18 cellular contexts compared by ENCODE assay signal in the genomic region with DNA sequence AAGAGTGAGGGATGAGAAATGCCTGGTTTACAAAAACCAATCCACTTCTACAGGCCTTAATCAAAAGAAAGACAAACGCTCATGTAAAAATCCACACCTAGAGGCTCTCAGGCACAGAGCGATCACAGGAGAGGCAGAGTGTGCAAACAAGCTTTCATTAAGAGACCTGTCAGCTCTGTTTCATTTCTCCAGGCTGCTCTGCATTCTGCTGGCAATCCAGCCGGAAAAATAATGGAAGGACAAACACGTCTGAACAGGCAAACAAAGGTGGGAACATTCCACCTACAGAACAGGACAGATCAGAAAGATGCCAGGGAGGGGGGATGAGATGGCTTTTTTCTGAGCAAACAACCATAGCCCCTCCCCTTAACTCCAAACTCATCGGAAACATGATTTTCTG. TPM values are rescaled to one million over a fixed set of nuclear protein-coding genes. Genes with fewer than 3 reads are reported as not detected.
DNase-seq lines count a peak whose midpoint lies in the region; ATAC-seq, FAIRE-seq and TF ChIP-seq lines count a peak whose summit lies in the region.
"Had no signal": no experiment of that assay in that cellular context is flagged by ENCODE, and none has a peak within 500 bp of the region (broad histone marks: within the 10 kb centered on the region; RNA-seq: fewer than 3 reads in every experiment).

No MANE protein-coding gene starts in this region.

- ATAC-seq in K562 (peak; percentile 28; the same call in 2 of the 3 replicates), left lung (peak; percentile 81)
- no peak for ATAC-seq in activated CD8-positive, alpha-beta memory T cell treated with anti-CD3 and anti-CD28 coated beads, Interleukin-2, amount 10 ng/mL, durations not matched to agents 7 days and 5 days
- ATAC-seq: activated T-cell treated with anti-CD3 and anti-CD28 coated beads, Interleukin-2, amount 50 U/mL, for 4 hours; stimulated activated effector memory CD8-positive, alpha-beta T cell treated with anti-CD3 and anti-CD28 coated beads, Interleukin-12 subunit alpha, Interleukin-12 subunit beta, amount 100 ng/mL, for 72 hours had no signal

- no peak for TF ChIP-seq EP300 in K562 (IDR thresholded peaks at IDR 0.05; ENCODE audit: low read length)

- H3K9me3 Mint-ChIP-seq in activated CD8-positive, alpha-beta memory T cell treated with anti-CD3 and anti-CD28 coated beads, Interleukin-2, amount 10 ng/mL, durations not matched to agents 7 days and 5 days (ENCODE audit: low read depth): no peaks in the 10 kb centered on the region
- H3K9me3 Mint-ChIP-seq: activated CD4-positive, alpha-beta memory T cell treated with anti-CD3 and anti-CD28 coated beads for 36 hours; activated naive CD4-positive, alpha-beta T cell treated with anti-CD3 and anti-CD28 coated beads, Interleukin-2, amount 50 U/mL, for 24 hours; activated T-cell treated with anti-CD3 and anti-CD28 coated beads, Interleukin-2, amount 50 U/mL, for 4 hours; neural crest cell had no signal

- peak overlapping the region; percentile 78; the same call in 1 of the 2 replicates for H2AFZ ChIP-seq in K562 (ENCODE audit: low read depth, low read length)

- intact Hi-C loops in K562 (cut with micrococcal nuclease) (no loop called here), left lung (cut with DNase I) (no loop called here), tibial artery (cut with DNase I; ENCODE audit: low total_unique reads) (loop anchor here (5.0 kb wide), 1 partner anchor 107 kb away; the partner anchor contains the start of gene CCDC149)

- H3K36me3 Mint-ChIP-seq in activated CD8-positive, alpha-beta memory T cell treated with anti-CD3 and anti-CD28 coated beads, Interleukin-2, amount 10 ng/mL, durations not matched to agents 7 days and 5 days: peaks cover 2% of the 10 kb centered on the region
- H3K36me3 Mint-ChIP-seq: activated CD4-positive, alpha-beta memory T cell treated with anti-CD3 and anti-CD28 coated beads for 36 hours; activated naive CD4-positive, alpha-beta T cell treated with anti-CD3 and anti-CD28 coated beads, Interleukin-2, amount 50 U/mL, for 24 hours; stimulated activated effector memory CD8-positive, alpha-beta T cell treated with anti-CD3 and anti-CD28 coated beads, Interleukin-12 subunit alpha, Interleukin-12 subunit beta, amount 100 ng/mL, for 72 hours had no signal

- in situ Hi-C loops in K562 (cut with MboI): no loop called here

- no peak overlapping the region for H3K27ac Mint-ChIP-seq in activated CD8-positive, alpha-beta memory T cell treated with anti-CD3 and anti-CD28 coated beads, Interleukin-2, amount 10 ng/mL, durations not matched to agents 7 days and 5 days
- H3K27ac Mint-ChIP-seq: activated CD4-positive, alpha-beta memory T cell treated with anti-CD3 and anti-CD28 coated beads for 36 hours; activated naive CD4-positive, alpha-beta T cell treated with anti-CD3 and anti-CD28 coated beads, Interleukin-2, amount 50 U/mL, for 24 hours; stimulated activated effector memory CD8-positive, alpha-beta T cell treated with anti-CD3 and anti-CD28 coated beads, Interleukin-12 subunit alpha, Interleukin-12 subunit beta, amount 100 ng/mL, for 72 hours had no signal

- WGBS in K562 (ENCODE audit: insufficient coverage, low coverage, missing lambda C conversion rate): 18% methylated on average over 4 of the region's 5 CpGs

- H3K4me3 ChIP-seq in K562 (no peak overlapping the region), left lung (no peak overlapping the region), tibial artery (no peak overlapping the region)

- TF ChIP-seq CTCF in K562 (IDR thresholded peaks at IDR 0.05 in 2 of 3, conservative IDR thresholded peaks at IDR 0.05 in 1 of 3; ENCODE audit: insufficient read depth in 2 of 3, low read depth in 1 of 3, low read length in 3 of 3) (no peak), left lung (IDR thresholded peaks at IDR 0.05) (no peak), tibial artery (IDR thresholded peaks at IDR 0.05) (no peak)

- BruUV-seq in K562 (replicated peaks; lab: Mats Ljungman, UMichigan): no TSS peak

- DNase-seq in COLO668 (lab: John Stamatoyannopoulos, UW; ENCODE audit: unreplicated experiment) (peak; percentile 14), NCI-H146 (lab: John Stamatoyannopoulos, UW) (peak; percentile 59), K562 (ENCODE audit: extremely low read depth in 1 of 4, low spot score in 3 of 4) (no peak), left lung (no peak), SHP77 treated with DMSO at 0.1 percent for 48 hours (lab: John Stamatoyannopoulos, UW) (no peak), tibial artery (no peak)
- no peak for DNase-seq in stimulated activated CD4-positive, alpha-beta T cell treated with anti-CD3 and anti-CD28 coated beads, Interleukin-15, amount 100 ng/mL, for 24 hours
- DNase-seq in activated CD8-positive, alpha-beta memory T cell treated with anti-CD3 and anti-CD28 coated beads, Interleukin-2, amount 10 ng/mL, durations not matched to agents 7 days and 5 days: no peak
- DNase-seq: activated CD4-positive, alpha-beta memory T cell treated with anti-CD3 and anti-CD28 coated beads for 36 hours; activated T-cell treated with anti-CD3 and anti-CD28 coated beads, Interleukin-2, amount 50 U/mL, for 4 hours; foreskin fibroblast; GOT3; SW 1271 had no signal

- no peak overlapping the region for H3K4me3 Mint-ChIP-seq in activated CD8-positive, alpha-beta memory T cell treated with anti-CD3 and anti-CD28 coated beads, Interleukin-2, amount 10 ng/mL, durations not matched to agents 7 days and 5 days
- H3K4me3 Mint-ChIP-seq: activated CD4-positive, alpha-beta memory T cell treated with anti-CD3 and anti-CD28 coated beads for 36 hours; activated naive CD4-positive, alpha-beta T cell treated with anti-CD3 and anti-CD28 coated beads, Interleukin-2, amount 50 U/mL, for 24 hours; activated T-cell treated with anti-CD3 and anti-CD28 coated beads, Interleukin-2, amount 50 U/mL, for 4 hours; neural crest cell; stimulated activated effector memory CD8-positive, alpha-beta T cell treated with anti-CD3 and anti-CD28 coated beads, Interleukin-12 subunit alpha, Interleukin-12 subunit beta, amount 100 ng/mL, for 72 hours had no signal

- no peak for TF ChIP-seq POLR2A in K562 (conservative IDR thresholded peaks at IDR 0.05)

- H3K27me3 ChIP-seq in K562 (ENCODE audit: control insufficient read depth in 2 of 2, insufficient read depth in 2 of 2, low read length in 2 of 2) (peaks cover 8 to 46% of the 10 kb centered on the region in 2 experiments; a peak in 4 of 5 replicates), left lung (peaks cover 0 to 23% of the 10 kb centered on the region in 2 donors), tibial artery (no peaks in the 10 kb centered on the region)

- FAIRE-seq in K562 (lab: Jason Lieb, UNC): peak; percentile 6
- FAIRE-seq: colon had no signal

- no peaks in the 10 kb centered on the region for H3K4me1 Mint-ChIP-seq in activated CD8-positive, alpha-beta memory T cell treated with anti-CD3 and anti-CD28 coated beads, Interleukin-2, amount 10 ng/mL, durations not matched to agents 7 days and 5 days
- H3K4me1 Mint-ChIP-seq: activated naive CD4-positive, alpha-beta T cell treated with anti-CD3 and anti-CD28 coated beads, Interleukin-2, amount 50 U/mL, for 24 hours had no signal

- no peaks in the 10 kb centered on the region for H3K9me3 ChIP-seq in K562 (replicated peaks; ENCODE audit: control insufficient read depth, insufficient read depth, low read depth, low read length)
- H3K9me3 ChIP-seq in left lung: no peaks in the 10 kb centered on the region
- H3K9me3 ChIP-seq in tibial artery: no peaks in the 10 kb centered on the region

- H3K9me1 ChIP-seq in K562 (ENCODE audit: control insufficient read depth, insufficient read depth, low read length): no peaks in the 10 kb centered on the region

- H3K27ac ChIP-seq in K562 (ENCODE audit: extremely low read depth, low read depth, low read length) (peak overlapping the region; percentile 15; the same call in 2 of the 3 replicates), left lung (no peak overlapping the region), tibial artery (no peak overlapping the region)

- no peaks in the 10 kb centered on the region for H4K20me1 ChIP-seq in K562 (replicated peaks; ENCODE audit: control insufficient read depth, insufficient read depth, low read length)

- H3K4me1 ChIP-seq in K562 (replicated peaks in 1 of 2; ENCODE audit: control insufficient read depth in 2 of 2, insufficient read depth in 2 of 2, low read length in 2 of 2): peaks cover 1 to 13% of the 10 kb centered on the region in 2 experiments; a peak in 3 of 5 replicates
- H3K4me1 ChIP-seq in left lung: peaks cover 0 to 5% of the 10 kb centered on the region in 2 donors
- peaks cover 0 to 54% (median 21%) of the 10 kb centered on the region in 4 donors for H3K4me1 ChIP-seq in tibial artery

- H3K27me3 Mint-ChIP-seq in activated CD8-positive, alpha-beta memory T cell treated with anti-CD3 and anti-CD28 coated beads, Interleukin-2, amount 10 ng/mL, durations not matched to agents 7 days and 5 days: peaks cover 27% of the 10 kb centered on the region

- H3K9ac ChIP-seq in K562 (ENCODE audit: insufficient read depth in 1 of 2, low read depth in 2 of 2, low read length in 2 of 2): no peak overlapping the region

- CTCF ChIA-PET in K562 (lab: Yijun Ruan, JAX; ENCODE audit: low intra/inter-chr PET ratio): no interaction called here
- CTCF ChIA-PET in activated CD8-positive, alpha-beta memory T cell treated with anti-CD3 and anti-CD28 coated beads, Interleukin-2, amount 10 ng/mL, durations not matched to agents 7 days and 5 days (lab: Charles Lee): no interaction called here

- POLR2A ChIA-PET in K562 (lab: Yijun Ruan, JAX): interaction anchor here (0.9 kb wide), 1 partner anchor 10 kb away, joined by 3 read pairs; the partner anchor contains the start of gene SOD3

- H3K36me3 ChIP-seq in K562 (ENCODE audit: control insufficient read depth, insufficient read depth, low read length): no peaks in the 10 kb centered on the region
- peaks cover 0 to 23% of the 10 kb centered on the region in 2 donors for H3K36me3 ChIP-seq in left lung
- peaks cover 6 to 13% (median 13%) of the 10 kb centered on the region in 3 donors for H3K36me3 ChIP-seq in tibial artery

- peak overlapping the region; percentile 51 for H3K4me2 ChIP-seq in K562 (ENCODE audit: insufficient read depth, low read length)

- no peaks in the 10 kb centered on the region for H3K79me2 ChIP-seq in K562 (ENCODE audit: control insufficient read depth, insufficient read depth, low read length)

- TF ChIP-seq RAD21 in K562 (CRISPR knock-in tag; conservative IDR thresholded peaks at IDR 0.05 in 1 of 2, IDR thresholded peaks at IDR 0.05 in 1 of 2): no peak

RNA-seq across cellular contexts. Expression of gene SOD3, which starts 9.7 kb away (rescaled TPM):
- 0.25 TPM in 1 of 2 replicates, not detected in the other for total RNA-seq in K562 (2011; cell fraction: chromatin; rRNA removed; ENCODE audit: low replicate concordance)
- total RNA-seq in K562 (2011; cell fraction: nucleolus; rRNA removed): 0.33 and 1.3 TPM in 2 replicates
- total RNA-seq in K562 (2011; cell fraction: nucleoplasm; rRNA removed): 0.51 and 0.69 TPM in 2 replicates
- total RNA-seq in K562 (2014; rRNA removed): not detected in 2 replicates
- total RNA-seq in K562 (2014; rRNA removed; fragmentation: Illumina TruSeq; extraction: Trizol): not detected in 2 replicates
- total RNA-seq in K562 (2015; rRNA removed; fragmentation: Illumina TruSeq; extraction: Trizol): not detected in 2 replicates
- 0.31 and 0.36 TPM in 2 replicates for total RNA-seq in K562 (2021)
- polyA plus RNA-seq in K562 (2011; rRNA removed): not detected in 2 replicates
- 0.06 and 0.16 TPM in 2 replicates for polyA plus RNA-seq in K562 (2011; cell fraction: cytosol; rRNA removed)
- polyA plus RNA-seq in K562 (2011; cell fraction: nucleus; rRNA removed): 0.10 TPM in 1 of 2 replicates, not detected in the other
- 0.60 and 1.3 TPM in 2 replicates for polyA plus RNA-seq in K562 (2012)
- polyA plus RNA-seq in K562 (2014; fragmentation: Illumina TruSeq; extraction: Trizol): 0.10 and 0.12 TPM in 2 replicates
- polyA plus RNA-seq in K562 (2014; fragmentation: Nextera tagmentation; extraction: Ambion mirVana): not detected
- 0.23 and 0.24 TPM in 2 replicates for polyA plus RNA-seq in K562 (2014; rRNA removed)
- polyA minus RNA-seq in K562 (2011; rRNA and poly(A)+ RNA removed): not detected in 2 replicates
- not detected in 2 replicates for polyA minus RNA-seq in K562 (2011; cell fraction: cytosol; rRNA and poly(A)+ RNA removed)
- not detected in 2 replicates for polyA minus RNA-seq in K562 (2011; cell fraction: nucleus; rRNA and poly(A)+ RNA removed)
- total RNA-seq in left lung: 100 to 1,000 TPM in 1 of 2 donors, 10 to 100 TPM in 1; 80.0 to 236 TPM
- not detected for total RNA-seq in activated CD8-positive, alpha-beta memory T cell treated with anti-CD3 and anti-CD28 coated beads, Interleukin-2, amount 10 ng/mL, durations not matched to agents 7 days and 5 days
- total RNA-seq: activated CD4-positive, alpha-beta memory T cell treated with anti-CD3 and anti-CD28 coated beads for 36 hours; mononuclear cell had no signal

Comparison
In these comparisons a context has a peak if more than half of its experiments do, and no peak if none do; other contexts are left out.
1. DNase-seq: peak in COLO668 (single experiment) and NCI-H146 (single experiment); none in K562 (0 of 4), left lung (0 of 2), SHP77 treated with DMSO at 0.1 percent for 48 hours (single experiment), stimulated activated CD4-positive, alpha-beta T cell treated with anti-CD3 and anti-CD28 coated beads, Interleukin-15, amount 100 ng/mL, for 24 hours (single experiment), tibial artery (0 of 2) and activated CD8-positive, alpha-beta memory T cell treated with anti-CD3 and anti-CD28 coated beads, Interleukin-2, amount 10 ng/mL, durations not matched to agents 7 days and 5 days (single experiment).
2. RNA of gene SOD3, which starts 9.7 kb away (total RNA-seq): 80.0 to 236 TPM in left lung; 0.25 to 1.3 TPM in K562 and not detected in activated CD8-positive, alpha-beta memory T cell treated with anti-CD3 and anti-CD28 coated beads, Interleukin-2, amount 10 ng/mL, durations not matched to agents 7 days and 5 days; every median in the first group is over 10 times any median in the second.